Comparison of ENCODE assay signal across 8 cellular contexts in the genomic region with DNA sequence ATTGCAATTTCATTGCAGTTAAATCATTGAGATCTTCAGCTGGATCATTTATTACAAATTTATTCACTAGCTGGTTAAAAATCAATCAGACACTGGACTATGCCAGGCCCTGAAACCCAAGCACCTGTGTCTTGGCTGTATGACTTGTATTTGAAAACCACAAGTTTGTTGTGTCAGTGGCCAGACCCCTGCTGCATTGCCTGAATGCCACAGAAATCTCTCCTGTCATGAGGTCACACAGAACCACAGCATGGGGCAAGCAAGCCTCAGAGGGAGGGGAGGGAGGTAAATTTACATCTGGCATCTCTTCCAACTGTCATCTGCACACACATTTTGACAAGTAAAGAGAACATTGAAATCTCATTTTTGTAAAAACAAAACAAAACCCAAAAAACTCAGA.
DNase-seq lines count a peak whose midpoint lies in the region; ATAC-seq and TF ChIP-seq lines count a peak whose summit lies in the region.

No MANE protein-coding gene starts in this region.

- peaks cover 12% of the 10 kb centered on the region for H3K4me1 ChIP-seq in mammary epithelial cell (ENCODE audit: insufficient read depth, low read length)
- peaks cover 23% of the 10 kb centered on the region for H3K4me1 ChIP-seq in left ventricle myocardium inferior

- dilution Hi-C loops in mammary epithelial cell (cut with HindIII; ENCODE audit: low sequenced_read_pairs), result no loop called here

- intact Hi-C loops in mammary epithelial cell (cut with micrococcal nuclease) (no loop called here), left ventricle myocardium inferior (cut with micrococcal nuclease) (no loop called here)

- no peak overlapping the region for H3K9ac ChIP-seq in mammary epithelial cell (ENCODE audit: insufficient read depth, low read length)

- H2AFZ ChIP-seq in mammary epithelial cell (ENCODE audit: low read depth, low read length), result no peak overlapping the region

- CTCF ChIA-PET in mammary epithelial cell (lab: Charles Lee; ENCODE audit: low non-redundant PET), result no interaction called here

- BruUV-seq in mammary epithelial cell (replicated peaks; lab: Mats Ljungman, UMichigan), result no TSS peak

- DNase-seq in H4 (ENCODE audit: low spot score), result peak; percentile 77
- peak; percentile 67 for DNase-seq in iPS-NIHi11 (ENCODE audit: low spot score)
- DNase-seq in stimulated activated CD4-positive, alpha-beta T cell treated with anti-CD3 and anti-CD28 coated beads, Interleukin-4, amount 100 ng/mL, for 1 hour, result no peak
- no peak for DNase-seq in mammary epithelial cell
- no peak for DNase-seq in left ventricle myocardium inferior
- no peak for DNase-seq in activated CD4-positive, alpha-beta T cell treated with anti-CD3 and anti-CD28 coated beads for 48 hours

- no peaks in the 10 kb centered on the region for H4K20me1 ChIP-seq in mammary epithelial cell (ENCODE audit: insufficient read depth, low read length)

- TF ChIP-seq EP300 in Ishikawa (IDR thresholded peaks at IDR 0.05; ENCODE audit: borderline replicate concordance), result peak; percentile 81

- H3K27me3 ChIP-seq in mammary epithelial cell (ENCODE audit: insufficient read depth, low read length) (no peaks in the 10 kb centered on the region), left ventricle myocardium inferior (ENCODE audit: low read depth) (no peaks in the 10 kb centered on the region)

- H3K9me3 ChIP-seq in mammary epithelial cell (replicated peaks; ENCODE audit: insufficient read depth, low read length), result no peaks in the 10 kb centered on the region
- H3K9me3 ChIP-seq in left ventricle myocardium inferior (replicated peaks), result no peaks in the 10 kb centered on the region

- H3K4me2 ChIP-seq in mammary epithelial cell (ENCODE audit: insufficient read depth, low read depth, low read length), result no peak overlapping the region

- H3K79me2 ChIP-seq in mammary epithelial cell (ENCODE audit: insufficient read depth, low read length), result no peaks in the 10 kb centered on the region

- H3K4me3 ChIP-seq in mammary epithelial cell (replicated peaks in 1 of 3; ENCODE audit: insufficient read depth in 1 of 3, low read depth in 2 of 3, low read length in 3 of 3) (no peak overlapping the region), left ventricle myocardium inferior (no peak overlapping the region)

- peak; percentile 99 for ATAC-seq in GM18508 (IDR thresholded peaks at IDR 0.05; ENCODE audit: insufficient read depth, unreplicated experiment)

- TF ChIP-seq RAD21 in Ishikawa (IDR thresholded peaks at IDR 0.05; ENCODE audit: low read depth), result 0 out of 2 replicates have a peak, but pooled peaks have one; percentile 2

- no peak overlapping the region for H3K27ac ChIP-seq in mammary epithelial cell (ENCODE audit: insufficient read depth, low read depth, low read length)
- H3K27ac ChIP-seq in left ventricle myocardium inferior (replicated peaks), result no peak overlapping the region

- in situ Hi-C loops in mammary epithelial cell (cut with MboI; ENCODE audit: low sequenced_read_pairs in 2 of 2), result no loop called here

- H3K36me3 ChIP-seq in mammary epithelial cell (ENCODE audit: insufficient read depth, low read length) (no peaks in the 10 kb centered on the region), left ventricle myocardium inferior (no peaks in the 10 kb centered on the region)

- TF ChIP-seq CTCF in mammary epithelial cell (conservative IDR thresholded peaks at IDR 0.05 in 1 of 2, IDR thresholded peaks at IDR 0.05 in 1 of 2; ENCODE audit: extremely low read depth in 1 of 2, insufficient read depth in 1 of 2, low read depth in 1 of 2, low read length in 2 of 2) (no peak), left ventricle myocardium inferior (IDR thresholded peaks at IDR 0.05; ENCODE audit: borderline replicate concordance) (no peak)

TF ChIP-seq in Ishikawa, 13 proteins besides CTCF, POLR2A, EP300 and RAD21:
- TF ChIP-seq, protein P1, sequence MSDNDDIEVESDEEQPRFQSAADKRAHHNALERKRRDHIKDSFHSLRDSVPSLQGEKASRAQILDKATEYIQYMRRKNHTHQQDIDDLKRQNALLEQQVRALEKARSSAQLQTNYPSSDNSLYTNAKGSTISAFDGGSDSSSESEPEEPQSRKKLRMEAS (IDR thresholded peaks at IDR 0.05), result peak; percentile 46
- TF ChIP-seq TAF1 (IDR thresholded peaks at IDR 0.05; ENCODE audit: low read depth) (no peak), YY1 (IDR thresholded peaks at IDR 0.05; ENCODE audit: low read depth) (no peak), NFIC (IDR thresholded peaks at IDR 0.05) (peak; percentile 55; the same call in 1 of the 2 replicates), CREB1 (IDR thresholded peaks at IDR 0.05; ENCODE audit: low read depth) (no peak), TEAD4 (IDR thresholded peaks at IDR 0.05) (peak; percentile 95), EGR1 (IDR thresholded peaks at IDR 0.05) (no peak), CEBPB (IDR thresholded peaks at IDR 0.05) (no peak), FOXM1 (IDR thresholded peaks at IDR 0.05; ENCODE audit: borderline replicate concordance, low read depth) (peak; percentile 68), TCF12 (IDR thresholded peaks at IDR 0.05; ENCODE audit: low read depth) (peak; percentile 86)
- TF ChIP-seq, protein P2, sequence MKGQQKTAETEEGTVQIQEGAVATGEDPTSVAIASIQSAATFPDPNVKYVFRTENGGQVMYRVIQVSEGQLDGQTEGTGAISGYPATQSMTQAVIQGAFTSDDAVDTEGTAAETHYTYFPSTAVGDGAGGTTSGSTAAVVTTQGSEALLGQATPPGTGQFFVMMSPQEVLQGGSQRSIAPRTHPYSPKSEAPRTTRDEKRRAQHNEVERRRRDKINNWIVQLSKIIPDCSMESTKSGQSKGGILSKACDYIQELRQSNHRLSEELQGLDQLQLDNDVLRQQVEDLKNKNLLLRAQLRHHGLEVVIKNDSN (IDR thresholded peaks at IDR 0.05), result no peak
- TF ChIP-seq, protein P3, sequence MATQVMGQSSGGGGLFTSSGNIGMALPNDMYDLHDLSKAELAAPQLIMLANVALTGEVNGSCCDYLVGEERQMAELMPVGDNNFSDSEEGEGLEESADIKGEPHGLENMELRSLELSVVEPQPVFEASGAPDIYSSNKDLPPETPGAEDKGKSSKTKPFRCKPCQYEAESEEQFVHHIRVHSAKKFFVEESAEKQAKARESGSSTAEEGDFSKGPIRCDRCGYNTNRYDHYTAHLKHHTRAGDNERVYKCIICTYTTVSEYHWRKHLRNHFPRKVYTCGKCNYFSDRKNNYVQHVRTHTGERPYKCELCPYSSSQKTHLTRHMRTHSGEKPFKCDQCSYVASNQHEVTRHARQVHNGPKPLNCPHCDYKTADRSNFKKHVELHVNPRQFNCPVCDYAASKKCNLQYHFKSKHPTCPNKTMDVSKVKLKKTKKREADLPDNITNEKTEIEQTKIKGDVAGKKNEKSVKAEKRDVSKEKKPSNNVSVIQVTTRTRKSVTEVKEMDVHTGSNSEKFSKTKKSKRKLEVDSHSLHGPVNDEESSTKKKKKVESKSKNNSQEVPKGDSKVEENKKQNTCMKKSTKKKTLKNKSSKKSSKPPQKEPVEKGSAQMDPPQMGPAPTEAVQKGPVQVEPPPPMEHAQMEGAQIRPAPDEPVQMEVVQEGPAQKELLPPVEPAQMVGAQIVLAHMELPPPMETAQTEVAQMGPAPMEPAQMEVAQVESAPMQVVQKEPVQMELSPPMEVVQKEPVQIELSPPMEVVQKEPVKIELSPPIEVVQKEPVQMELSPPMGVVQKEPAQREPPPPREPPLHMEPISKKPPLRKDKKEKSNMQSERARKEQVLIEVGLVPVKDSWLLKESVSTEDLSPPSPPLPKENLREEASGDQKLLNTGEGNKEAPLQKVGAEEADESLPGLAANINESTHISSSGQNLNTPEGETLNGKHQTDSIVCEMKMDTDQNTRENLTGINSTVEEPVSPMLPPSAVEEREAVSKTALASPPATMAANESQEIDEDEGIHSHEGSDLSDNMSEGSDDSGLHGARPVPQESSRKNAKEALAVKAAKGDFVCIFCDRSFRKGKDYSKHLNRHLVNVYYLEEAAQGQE (IDR thresholded peaks at IDR 0.05; ENCODE audit: low read depth), result no peak

Comparison
In these comparisons a context has a peak if more than half of its experiments do, and no peak if none do; other contexts are left out.
1. DNase-seq: peak in H4 (single experiment) and iPS-NIHi11 (single experiment); none in stimulated activated CD4-positive, alpha-beta T cell treated with anti-CD3 and anti-CD28 coated beads, Interleukin-4, amount 100 ng/mL, for 1 hour (single experiment), mammary epithelial cell (single experiment), left ventricle myocardium inferior (single experiment) and activated CD4-positive, alpha-beta T cell treated with anti-CD3 and anti-CD28 coated beads for 48 hours (single experiment).